ENCODE assay signal across 10 cellular contexts in the genomic region with DNA sequence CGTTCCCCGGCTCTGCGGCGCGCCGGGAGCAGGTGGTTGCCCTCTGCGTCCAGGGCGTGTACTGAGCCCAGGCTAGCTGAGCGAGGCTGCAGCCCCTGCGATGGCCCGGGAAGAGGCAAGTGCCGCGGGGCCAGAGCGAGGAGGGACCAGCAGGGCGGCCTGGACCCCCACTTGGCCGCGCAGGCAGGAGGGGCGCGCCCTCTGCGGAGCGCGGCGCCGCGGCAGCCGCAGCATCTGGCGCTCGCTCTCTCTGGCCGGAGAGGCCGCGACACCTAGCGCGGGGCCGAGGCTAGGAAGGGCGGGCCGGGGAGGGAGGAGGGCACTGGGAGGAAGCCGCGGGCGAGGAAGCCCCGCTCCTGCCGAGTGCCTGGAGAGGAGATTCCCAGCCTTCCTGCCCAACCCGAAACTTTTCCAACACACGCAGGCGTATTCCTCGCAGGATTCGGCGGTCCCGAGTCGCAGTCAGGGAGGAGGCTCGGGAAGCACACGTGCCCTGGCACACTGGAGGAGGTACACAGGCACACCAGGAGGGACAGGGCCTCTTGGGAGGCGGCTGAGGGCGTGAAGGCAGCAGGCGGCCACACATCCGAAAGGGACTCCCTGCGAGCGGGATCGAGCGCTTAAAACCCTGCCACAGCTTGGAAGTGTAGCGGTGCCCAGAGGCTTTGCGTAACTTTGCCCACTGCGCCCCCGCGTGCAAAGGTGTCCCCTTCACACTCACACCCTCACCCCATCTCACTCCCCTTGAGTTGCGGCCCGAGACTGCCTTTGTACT. TPM values are rescaled to one million over a fixed set of nuclear protein-coding genes. Genes with fewer than 3 reads are reported as not detected.
DNase-seq lines count a peak whose midpoint lies in the region; ATAC-seq and TF ChIP-seq lines count a peak whose summit lies in the region.
"Had no signal": no experiment of that assay in that cellular context is flagged by ENCODE, and none has a peak within 500 bp of the region (broad histone marks: within the 10 kb centered on the region; RNA-seq: fewer than 3 reads in every experiment).

No MANE protein-coding gene starts in this region.

- H3K9me3 ChIP-seq in duodenal mucosa (ENCODE audit: control insufficient read depth in 1 of 2, low read length in 2 of 2) = no peaks in the 10 kb centered on the region
- no peaks in the 10 kb centered on the region for H3K9me3 ChIP-seq in mucosa of rectum (ENCODE audit: control insufficient read depth in 2 of 2, low read length in 2 of 2)

- H3K4me3 Mint-ChIP-seq in HFFc6 = no peak overlapping the region

- H3K36me3 ChIP-seq in duodenal mucosa (ENCODE audit: control insufficient read depth in 1 of 2, insufficient read depth in 2 of 2, low read length in 2 of 2) (no peaks in the 10 kb centered on the region), mucosa of rectum (ENCODE audit: control insufficient read depth in 2 of 2, insufficient read depth in 2 of 2, low read length in 2 of 2) (no peaks in the 10 kb centered on the region)

- peak; percentile 36 for DNase-seq in AG20443 (ENCODE audit: low spot score)
- DNase-seq in NCI-H128 (lab: John Stamatoyannopoulos, UW; ENCODE audit: unreplicated experiment) = peak; percentile 50
- no peak for DNase-seq in HFFc6
- no peak for DNase-seq in stimulated activated CD4-positive, alpha-beta T cell treated with anti-CD3 and anti-CD28 coated beads, Interleukin-4, amount 100 ng/mL, for 1 hour
- DNase-seq in OCI-M1 (lab: John Stamatoyannopoulos, UW) = no peak
- DNase-seq: activated CD4-positive, alpha-beta T cell treated with anti-CD3 and anti-CD28 coated beads, Interleukin-2, amount 50 U/mL, for 4 hours had no signal

- H3K4me1 Mint-ChIP-seq in HFFc6 (ENCODE audit: low read depth) = no peaks in the 10 kb centered on the region

- H3K9ac ChIP-seq in duodenal mucosa (ENCODE audit: low read depth in 1 of 2, low read length in 2 of 2) (no peak overlapping the region), mucosa of rectum (ENCODE audit: low read depth in 1 of 2, low read length in 2 of 2) (no peak overlapping the region)

- H3K4me1 ChIP-seq in duodenal mucosa (ENCODE audit: control insufficient read depth in 1 of 2, insufficient read depth in 2 of 2, low read length in 2 of 2) (peaks cover 3 to 14% of the 10 kb centered on the region in 2 donors), mucosa of rectum (ENCODE audit: control insufficient read depth in 2 of 2, insufficient read depth in 2 of 2, low read length in 2 of 2) (peaks cover 9 to 16% of the 10 kb centered on the region in 2 donors)

- no peak overlapping the region for H3K27ac Mint-ChIP-seq in HFFc6
- H3K27ac Mint-ChIP-seq: stimulated activated naive CD8-positive, alpha-beta T cell treated with anti-CD3 and anti-CD28 coated beads, Interleukin-15, Interleukin-2, amounts not matched to agents 100 ng/mL and 50 ng/mL, for 24 hours had no signal

- H3K4me3 ChIP-seq in duodenal mucosa (ENCODE audit: low read depth in 1 of 2, low read length in 2 of 2) (peak overlapping the region; percentile 25 to 50), mucosa of rectum (ENCODE audit: low read length in 2 of 2) (peak overlapping the region; percentile 28 to 45)

- H3K27ac ChIP-seq in duodenal mucosa (ENCODE audit: low read depth, low read length) (no peak overlapping the region), mucosa of rectum (ENCODE audit: low read depth in 2 of 2, low read length in 2 of 2) (no peak overlapping the region)

- no peak for TF ChIP-seq CTCF in HFFc6 (IDR thresholded peaks at IDR 0.05)

- peaks cover 3% of the 10 kb centered on the region; the same call in 1 of the 2 replicates for H3K9me3 Mint-ChIP-seq in HFFc6

- no peak for ATAC-seq in GM21528 (IDR thresholded peaks at IDR 0.05; ENCODE audit: low FRiP score, unreplicated experiment)

- H3K27me3 ChIP-seq in duodenal mucosa (ENCODE audit: control insufficient read depth in 1 of 2, insufficient read depth in 2 of 2, low read length in 2 of 2) (peaks cover 72 to 75% of the 10 kb centered on the region in 2 donors), mucosa of rectum (ENCODE audit: control insufficient read depth in 2 of 2, insufficient read depth in 2 of 2, low read length in 2 of 2) (peaks cover 48 to 57% of the 10 kb centered on the region in 2 donors)

- no peaks in the 10 kb centered on the region for H3K36me3 Mint-ChIP-seq in HFFc6 (ENCODE audit: low read depth)

- H3K27me3 Mint-ChIP-seq in HFFc6 (ENCODE audit: insufficient read depth) = peaks cover 36% of the 10 kb centered on the region

RNA-seq across cellular contexts. Expression of a gene that starts 4.8 kb away (rescaled TPM):
- total RNA-seq in HFFc6 (2021; fragmentation: NEBNext Ultra II Directional; extraction: Animal tissue kit (Norgen Biotek cat#: 25700)) = under 1 TPM; 0.14 to 0.96 (median 0.31) TPM

Comparison
In these comparisons a context has a peak if more than half of its experiments do, and no peak if none do; other contexts are left out.
1. DNase-seq: peak in AG20443 (single experiment) and NCI-H128 (single experiment); none in HFFc6 (single experiment), stimulated activated CD4-positive, alpha-beta T cell treated with anti-CD3 and anti-CD28 coated beads, Interleukin-4, amount 100 ng/mL, for 1 hour (single experiment) and OCI-M1 (single experiment).